In the genomic region with DNA sequence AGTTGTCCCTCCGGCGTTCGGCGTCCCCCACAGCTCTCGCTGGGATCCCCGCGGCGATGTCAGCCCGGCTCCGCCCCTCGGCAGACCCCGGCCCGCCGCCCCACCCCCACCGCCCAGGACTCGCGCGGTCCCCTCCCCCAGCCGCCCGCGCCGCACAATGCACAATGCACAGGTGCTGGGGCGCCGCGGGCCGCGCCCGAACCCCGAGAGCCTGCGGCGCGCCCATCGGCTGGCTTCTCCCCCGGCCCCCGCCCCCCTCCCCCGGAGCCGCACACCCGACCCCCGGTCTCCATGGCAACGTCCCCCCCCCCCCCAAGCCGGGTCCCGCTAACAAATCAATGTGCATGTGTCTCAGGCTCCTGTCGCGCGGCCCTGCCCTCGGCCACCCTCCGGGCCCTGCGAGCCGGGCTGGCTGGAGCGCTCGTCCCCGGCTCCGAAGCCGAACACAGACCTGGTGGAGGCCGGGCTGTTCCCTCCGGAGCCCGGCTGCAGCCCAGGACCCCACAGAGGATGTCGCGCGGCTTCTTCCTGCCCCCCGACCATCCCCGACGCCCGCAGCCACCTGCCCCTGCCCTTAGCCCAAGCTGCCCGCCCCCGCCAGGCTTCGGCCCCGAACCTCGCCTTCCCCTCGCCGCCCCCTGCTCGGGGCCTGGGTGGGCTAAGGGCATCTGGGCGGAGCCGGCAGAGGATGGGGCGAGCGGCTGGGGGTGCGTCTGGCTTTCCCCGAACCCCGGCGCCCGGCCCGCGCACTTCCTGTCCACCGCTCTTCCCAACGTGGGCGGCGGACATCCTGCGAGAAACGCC, we compare ENCODE assay signal across 8 cellular contexts. TPM values are rescaled to one million over a fixed set of nuclear protein-coding genes. Genes with fewer than 3 reads are reported as not detected.
A peak's percentile ranks its signal among the peaks of the same experiment; 100 is the strongest.
DNase-seq lines count a peak whose midpoint lies in the region; ATAC-seq and TF ChIP-seq lines count a peak whose summit lies in the region.

No MANE protein-coding gene starts in this region.

- ATAC-seq in CD8-positive, alpha-beta T cell, result peak; percentile 24
- ATAC-seq in GM21619 (IDR thresholded peaks at IDR 0.05; ENCODE audit: unreplicated experiment), result peak; percentile 6
- ATAC-seq in naive thymus-derived CD8-positive, alpha-beta T cell, result peak; percentile 29 to 32

- intact Hi-C loops in CD8-positive, alpha-beta T cell (cut with DNase I, micrococcal nuclease), result loop anchor here (1.0 to 10.0 kb wide), 7 partner anchors 19 to 953 kb away; a partner anchor contains a TSS

- CTCF ChIA-PET in CD8-positive, alpha-beta T cell (lab: Charles Lee), result interaction anchor here (2.5 to 2.6 kb wide), 2 partner anchors 14 to 44 kb away, joined by 7 to 13 read pairs; no protein-coding TSS in a partner anchor

- H3K4me1 Mint-ChIP-seq in CD8-positive, alpha-beta T cell (ENCODE audit: low read depth), result peaks cover 40% of the 10 kb centered on the region
- H3K4me1 Mint-ChIP-seq in naive thymus-derived CD8-positive, alpha-beta T cell, result peaks cover 13 to 48% (median 40%) of the 10 kb centered on the region in 4 donors

- no peak for TF ChIP-seq CTCF in CD8-positive, alpha-beta T cell (IDR thresholded peaks at IDR 0.05)
- TF ChIP-seq CTCF in coronary artery (IDR thresholded peaks at IDR 0.05), result no peak

- no peak for DNase-seq in CD8-positive, alpha-beta T cell
- peak; percentile 85 for DNase-seq in NCI-H2227 treated with DMSO at 0.1 percent for 48 hours (lab: John Stamatoyannopoulos, UW)
- DNase-seq in coronary artery (ENCODE audit: low spot score), result no peak
- no peak for DNase-seq in naive thymus-derived CD8-positive, alpha-beta T cell
- DNase-seq in KBM-7, result no peak
- DNase-seq in NK-92 treated with Interleukin-12 subunit alpha and Interleukin-12 subunit beta, amount 100 ng/mL, for 24 hours (lab: John Stamatoyannopoulos, UW), result no peak
- no peak for DNase-seq in CD1c-positive myeloid dendritic cell (ENCODE audit: extremely low spot score)

- no peak overlapping the region for H3K27ac Mint-ChIP-seq in CD8-positive, alpha-beta T cell
- H3K27ac Mint-ChIP-seq in naive thymus-derived CD8-positive, alpha-beta T cell, result peak overlapping the region in 2 of 10 donors; percentile 53 to 63

- no peak overlapping the region for H3K27ac ChIP-seq in CD8-positive, alpha-beta T cell (ENCODE audit: low read depth, low read length)
- peak overlapping the region in 1 of 2 donors; percentile 90 for H3K27ac ChIP-seq in coronary artery

- H3K36me3 Mint-ChIP-seq in CD8-positive, alpha-beta T cell, result peaks cover 4% of the 10 kb centered on the region
- H3K36me3 Mint-ChIP-seq in naive thymus-derived CD8-positive, alpha-beta T cell, result peaks cover 0 to 14% (median 0%) of the 10 kb centered on the region in 3 donors

- H3K27me3 ChIP-seq in CD8-positive, alpha-beta T cell (ENCODE audit: insufficient read depth, low read length), result peaks cover 49% of the 10 kb centered on the region

- no peaks in the 10 kb centered on the region for H3K9me3 ChIP-seq in CD8-positive, alpha-beta T cell (ENCODE audit: low read length)

- H3K4me3 Mint-ChIP-seq in CD8-positive, alpha-beta T cell, result peak overlapping the region; percentile 86
- H3K4me3 Mint-ChIP-seq in naive thymus-derived CD8-positive, alpha-beta T cell, result peak overlapping the region in 5 of 10 donors; percentile 82 to 94 (median 89)

- H3K9me3 Mint-ChIP-seq in CD8-positive, alpha-beta T cell, result no peaks in the 10 kb centered on the region
- H3K9me3 Mint-ChIP-seq in naive thymus-derived CD8-positive, alpha-beta T cell, result peaks cover 0 to 6% (median 0%) of the 10 kb centered on the region in 9 donors

- peaks cover 37% of the 10 kb centered on the region for H3K27me3 Mint-ChIP-seq in CD8-positive, alpha-beta T cell (ENCODE audit: low read depth)
- peaks cover 23 to 40% (median 27%) of the 10 kb centered on the region in 5 donors for H3K27me3 Mint-ChIP-seq in naive thymus-derived CD8-positive, alpha-beta T cell

- POLR2A ChIA-PET in CD8-positive, alpha-beta T cell (lab: Charles Lee), result interaction anchor here (1.0 to 3.7 kb wide), 8 partner anchors 9 to 199 kb away, joined by 4 to 41 read pairs (median 12); a partner anchor contains a TSS
- POLR2A ChIA-PET in naive thymus-derived CD8-positive, alpha-beta T cell (lab: Charles Lee), result interaction anchor here (0.6 to 7.0 kb wide), 14 partner anchors 13 to 909 kb away, joined by 3 to 152 read pairs (median 4); a partner anchor contains a TSS

- in situ Hi-C loops in KBM-7 (cut with MboI; ENCODE audit: low pct_unique_long_range_greater_than_20kb, low sequenced_read_pairs), result no loop called here

- peak overlapping the region; percentile 51 for H3K4me3 ChIP-seq in CD8-positive, alpha-beta T cell (ENCODE audit: low read depth, low read length)
- H3K4me3 ChIP-seq in coronary artery, result peak overlapping the region; percentile 96

- H3K4me1 ChIP-seq in CD8-positive, alpha-beta T cell (ENCODE audit: insufficient read depth, low read length), result peaks cover 55% of the 10 kb centered on the region

- H3K36me3 ChIP-seq in CD8-positive, alpha-beta T cell (ENCODE audit: insufficient read depth, low read length), result no peaks in the 10 kb centered on the region

RNA-seq across cellular contexts. Expression of a gene that starts 0.8 kb away (rescaled TPM):
- total RNA-seq in CD8-positive, alpha-beta T cell, result 1 to 10 TPM; 3.7 to 4.0 TPM
- 1 to 10 TPM; 2.0 to 2.4 TPM for total RNA-seq in naive thymus-derived CD8-positive, alpha-beta T cell
- 1 to 10 TPM in 1 of 3 donors, under 1 TPM in 2; 0.13 to 1.4 (median 0.77) TPM for polyA plus RNA-seq in naive thymus-derived CD8-positive, alpha-beta T cell

RNA-seq across cellular contexts. Expression of a gene that starts 19.7 kb away (rescaled TPM):
- under 1 TPM; 0.14 to 0.56 TPM for total RNA-seq in CD8-positive, alpha-beta T cell
- 1 to 10 TPM; 1.2 to 1.6 TPM for total RNA-seq in naive thymus-derived CD8-positive, alpha-beta T cell
- under 1 TPM; 0.16 to 0.60 (median 0.46) TPM for polyA plus RNA-seq in naive thymus-derived CD8-positive, alpha-beta T cell

RNA-seq across cellular contexts. Expression of a gene that starts 41.5 kb away (rescaled TPM):
- total RNA-seq in CD8-positive, alpha-beta T cell, result 100 to 1,000 TPM; 263 to 268 TPM
- 10 to 100 TPM; 78.6 to 80.7 TPM for total RNA-seq in naive thymus-derived CD8-positive, alpha-beta T cell
- polyA plus RNA-seq in naive thymus-derived CD8-positive, alpha-beta T cell, result 10 to 100 TPM in 1 of 3 donors, 1 to 10 TPM in 2; 4.3 to 16.0 (median 9.3) TPM
